21 cellular contexts compared by ENCODE assay signal in the genomic region with DNA sequence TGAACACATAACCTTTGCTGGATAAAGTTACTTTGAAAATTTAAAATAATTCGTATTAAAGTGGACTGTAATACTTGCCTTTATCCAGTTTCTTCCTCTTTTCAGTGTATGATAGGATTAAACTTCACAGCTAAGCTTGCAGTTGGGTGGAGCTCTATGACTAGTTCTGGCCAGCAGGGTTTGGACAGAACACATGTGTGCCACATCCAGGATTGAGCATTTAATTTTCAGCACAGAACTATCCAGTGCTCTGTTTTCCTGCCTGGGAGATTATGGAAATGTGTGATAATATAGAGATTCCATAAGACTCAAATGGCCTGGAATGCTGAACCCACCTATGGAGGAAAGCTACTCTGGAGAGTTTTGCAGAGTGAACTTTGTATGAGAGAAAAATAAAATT.
"Had no signal": no experiment of that assay in that cellular context is flagged by ENCODE, and none has a peak within 500 bp of the region (broad histone marks: within the 10 kb centered on the region; RNA-seq: fewer than 3 reads in every experiment).

No MANE protein-coding gene starts in this region.

- H3K9me3 ChIP-seq: adrenal gland, gastroesophageal sphincter, thoracic aorta had no signal

- H3K36me3 ChIP-seq: adrenal gland, cardiac muscle cell, gastroesophageal sphincter, heart right ventricle, spleen, thoracic aorta had no signal

- H3K4me1 ChIP-seq: adrenal gland, gastroesophageal sphincter, heart right ventricle, parathyroid adenoma, spleen had no signal

- DNase-seq: activated CD4-positive, alpha-beta T cell treated with anti-CD3 and anti-CD28 coated beads for 1 hour; activated CD4-positive, alpha-beta T cell treated with anti-CD3 and anti-CD28 coated beads, Interleukin-2, amount 50 U/mL, for 4 hours; activated gamma-delta T cell; adrenal gland; dermis blood vessel endothelial cell; effector memory CD4-positive, alpha-beta T cell; heart right ventricle; left ventricle myocardium superior; mesenchymal stem cell; naive thymus-derived CD8-positive, alpha-beta T cell; spleen; stimulated activated CD4-positive, alpha-beta T cell treated with anti-CD3 and anti-CD28 coated beads, Interleukin-4, amount 100 ng/mL, for 4 hours; SW 1271; T-helper 2 cell had no signal

- H3K27me3 ChIP-seq: adrenal gland, cardiac muscle cell, gastroesophageal sphincter, heart right ventricle, spleen had no signal

- H3K27ac ChIP-seq: adrenal gland, cardiac muscle cell, gastroesophageal sphincter, heart right ventricle, parathyroid adenoma, spleen, thoracic aorta, VCaP had no signal

- H3K4me3 ChIP-seq: adrenal gland, cardiac muscle cell, gastroesophageal sphincter, heart right ventricle, spleen, thoracic aorta had no signal

- ATAC-seq: gastroesophageal sphincter; heart right ventricle; left ventricle myocardium superior; naive thymus-derived CD8-positive, alpha-beta T cell; sciatic nerve; stimulated activated memory B cell treated with anti-CD40 and anti-IgM and Interleukin-4, amounts not matched to agents 10 μg/mL and 1 μg/mL and 100 μg/mL, for 72 hours had no signal

- H3K9ac ChIP-seq: parathyroid adenoma had no signal
